16 cellular contexts compared by ENCODE assay signal in the genomic region with DNA sequence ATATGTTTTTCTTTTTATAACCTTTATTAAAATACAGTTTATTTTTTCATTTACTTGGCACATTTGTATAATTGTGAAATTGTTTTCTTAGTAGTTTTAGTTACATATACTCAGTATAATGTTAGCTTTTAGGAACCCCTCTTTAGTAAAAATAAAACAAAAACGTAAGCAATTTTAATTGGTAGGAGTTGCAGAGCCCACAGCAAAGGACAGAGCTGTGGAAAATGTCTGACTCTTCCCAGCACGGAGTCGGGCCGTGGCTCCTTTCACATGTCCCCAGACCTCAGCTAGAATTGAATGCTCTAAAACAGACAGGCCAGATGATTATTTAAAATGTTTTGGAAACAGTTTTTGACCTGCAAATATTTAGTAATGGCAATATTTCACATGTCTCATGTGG. TPM values are rescaled to one million over a fixed set of nuclear protein-coding genes. Genes with fewer than 3 reads are reported as not detected.
DNase-seq lines count a peak whose midpoint lies in the region; ATAC-seq and TF ChIP-seq lines count a peak whose summit lies in the region.
"Had no signal": no experiment of that assay in that cellular context is flagged by ENCODE, and none has a peak within 500 bp of the region (broad histone marks: within the 10 kb centered on the region; RNA-seq: fewer than 3 reads in every experiment).

No MANE protein-coding gene starts in this region.

- peaks cover 28% of the 10 kb centered on the region for H3K4me1 ChIP-seq in GM23338 (ENCODE audit: insufficient read depth)

- no peaks in the 10 kb centered on the region for H4K20me1 ChIP-seq in GM23338 (replicated peaks; ENCODE audit: insufficient read depth)

- no peaks in the 10 kb centered on the region for H3K27me3 ChIP-seq in GM23338 (ENCODE audit: insufficient read depth)

- no peak for DNase-seq in activated CD4-positive, alpha-beta T cell treated with anti-CD3 and anti-CD28 coated beads, Interleukin-2, amount 10 ng/mL, durations not matched to agents 7 days and 5 days
- DNase-seq in activated CD4-positive, alpha-beta T cell treated with anti-CD3 and anti-CD28 coated beads, Interleukin-2, amount 50 U/mL, for 1 hour: no peak
- DNase-seq in GM23338 (ENCODE audit: low spot score): no peak
- DNase-seq in natural killer cell: no peak
- DNase-seq in AG20443 (ENCODE audit: low spot score): no peak
- DNase-seq in AG08396 (ENCODE audit: low spot score): no peak
- DNase-seq: GM23248, heart left ventricle, mammary epithelial cell, NCI-H345, nephron progenitor cell, SHP77, T1000 had no signal

- no peaks in the 10 kb centered on the region for H3K36me3 ChIP-seq in GM23338 (ENCODE audit: insufficient read depth)
- H3K36me3 ChIP-seq: heart left ventricle had no signal

- H2AFZ ChIP-seq in GM23338: peak overlapping the region; percentile 0; the same call in 1 of the 2 replicates
- H2AFZ ChIP-seq: GM23248 had no signal

- H3K27ac Mint-ChIP-seq in activated CD4-positive, alpha-beta T cell treated with anti-CD3 and anti-CD28 coated beads, Interleukin-2, amount 10 ng/mL, durations not matched to agents 7 days and 5 days: peak overlapping the region; percentile 96
- peak overlapping the region; percentile 38; the same call in 1 of the 2 replicates for H3K27ac Mint-ChIP-seq in GM23338
- peak overlapping the region; percentile 93 for H3K27ac Mint-ChIP-seq in activated T-helper 17 cell treated with anti-CD3 and anti-CD28 coated beads, Interleukin-2, amount 50 U/mL, for 72 hours
- H3K27ac Mint-ChIP-seq in natural killer cell: peak overlapping the region; percentile 95 to 96
- H3K27ac Mint-ChIP-seq: nephron progenitor cell had no signal

- intact Hi-C loops in natural killer cell (cut with micrococcal nuclease): loop anchor here (5.0 to 10.0 kb wide), 2 partner anchors 286 to 943 kb away; partner anchors contain the start of genes HNRNPUL1 and LTBP4

- no peaks in the 10 kb centered on the region for H3K9me2 ChIP-seq in GM23338 (ENCODE audit: insufficient read depth)

- peaks cover 36% of the 10 kb centered on the region for H3K36me3 Mint-ChIP-seq in activated CD4-positive, alpha-beta T cell treated with anti-CD3 and anti-CD28 coated beads, Interleukin-2, amount 10 ng/mL, durations not matched to agents 7 days and 5 days (ENCODE audit: low read depth)
- H3K36me3 Mint-ChIP-seq in GM23338 (ENCODE audit: low read depth) (peaks cover 8% of the 10 kb centered on the region; the same call in 2 of the 3 replicates), natural killer cell (no peaks in the 10 kb centered on the region)
- peaks cover 43% of the 10 kb centered on the region for H3K36me3 Mint-ChIP-seq in activated T-helper 17 cell treated with anti-CD3 and anti-CD28 coated beads, Interleukin-2, amount 50 U/mL, for 72 hours (ENCODE audit: low read depth)

- peak overlapping the region; percentile 74 for H3K4me3 Mint-ChIP-seq in activated CD4-positive, alpha-beta T cell treated with anti-CD3 and anti-CD28 coated beads, Interleukin-2, amount 10 ng/mL, durations not matched to agents 7 days and 5 days
- H3K4me3 Mint-ChIP-seq in GM23338 (no peak overlapping the region), natural killer cell (peak overlapping the region; percentile 59)
- H3K4me3 Mint-ChIP-seq in activated T-helper 17 cell treated with anti-CD3 and anti-CD28 coated beads, Interleukin-2, amount 50 U/mL, for 72 hours: peak overlapping the region; percentile 95
- H3K4me3 Mint-ChIP-seq: nephron progenitor cell had no signal

- no peak for TF ChIP-seq CTCF in GM23338 (conservative IDR thresholded peaks at IDR 0.05; ENCODE audit: low read depth in 2 of 2)
- no peak for TF ChIP-seq CTCF in natural killer cell (IDR thresholded peaks at IDR 0.05)

- peaks cover 65% of the 10 kb centered on the region for H3K4me1 Mint-ChIP-seq in activated CD4-positive, alpha-beta T cell treated with anti-CD3 and anti-CD28 coated beads, Interleukin-2, amount 10 ng/mL, durations not matched to agents 7 days and 5 days
- H3K4me1 Mint-ChIP-seq in GM23338 (peaks cover 43% of the 10 kb centered on the region), natural killer cell (peaks cover 67% of the 10 kb centered on the region in 2 donors)
- H3K4me1 Mint-ChIP-seq in activated T-helper 17 cell treated with anti-CD3 and anti-CD28 coated beads, Interleukin-2, amount 50 U/mL, for 72 hours: peaks cover 50% of the 10 kb centered on the region
- H3K4me1 Mint-ChIP-seq: nephron progenitor cell had no signal

- CTCF ChIA-PET in activated CD4-positive, alpha-beta T cell treated with anti-CD3 and anti-CD28 coated beads, Interleukin-2, amount 10 ng/mL, durations not matched to agents 7 days and 5 days (lab: Charles Lee): interaction anchor here (1.0 to 1.9 kb wide), 5 partner anchors 8 to 23 kb away, joined by 3 to 11 read pairs (median 3); no protein-coding TSS in a partner anchor

- H3K27me3 Mint-ChIP-seq in activated CD4-positive, alpha-beta T cell treated with anti-CD3 and anti-CD28 coated beads, Interleukin-2, amount 10 ng/mL, durations not matched to agents 7 days and 5 days: no peaks in the 10 kb centered on the region
- H3K27me3 Mint-ChIP-seq in GM23338 (ENCODE audit: insufficient read depth, low read depth, poor library complexity): peaks cover 11% of the 10 kb centered on the region
- H3K27me3 Mint-ChIP-seq in activated T-helper 17 cell treated with anti-CD3 and anti-CD28 coated beads, Interleukin-2, amount 50 U/mL, for 72 hours: no peaks in the 10 kb centered on the region
- no peaks in the 10 kb centered on the region for H3K27me3 Mint-ChIP-seq in natural killer cell (ENCODE audit: low read depth in 2 of 2)

- H3K27ac ChIP-seq in GM23338 (ENCODE audit: low read depth): no peak overlapping the region
- H3K27ac ChIP-seq: GM23248 had no signal

- H3F3A ChIP-seq in GM23338 (replicated peaks; ENCODE audit: low read depth): no peaks in the 10 kb centered on the region

- no peaks in the 10 kb centered on the region for H3K9me3 Mint-ChIP-seq in activated CD4-positive, alpha-beta T cell treated with anti-CD3 and anti-CD28 coated beads, Interleukin-2, amount 10 ng/mL, durations not matched to agents 7 days and 5 days
- H3K9me3 Mint-ChIP-seq in GM23338 (peaks cover 11% of the 10 kb centered on the region; the same call in 2 of the 3 replicates), natural killer cell (no peaks in the 10 kb centered on the region)
- no peaks in the 10 kb centered on the region for H3K9me3 Mint-ChIP-seq in activated T-helper 17 cell treated with anti-CD3 and anti-CD28 coated beads, Interleukin-2, amount 50 U/mL, for 72 hours

- no peak overlapping the region for H3K4me3 ChIP-seq in GM23338
- H3K4me3 ChIP-seq: GM23248 had no signal

- no peaks in the 10 kb centered on the region for H3K79me2 ChIP-seq in GM23338 (replicated peaks; ENCODE audit: insufficient read depth)

- H3K4me2 ChIP-seq in GM23338: peak overlapping the region; percentile 62; the same call in 1 of the 2 replicates

- ATAC-seq in GM23338: no peak
- ATAC-seq in activated T-helper 17 cell treated with anti-CD3 and anti-CD28 coated beads, Interleukin-2, amount 50 U/mL, for 72 hours (replicated peaks): no peak
- no peak for ATAC-seq in natural killer cell
- ATAC-seq in HG03469 (IDR thresholded peaks at IDR 0.05; ENCODE audit: unreplicated experiment): no peak

- POLR2A ChIA-PET in activated CD4-positive, alpha-beta T cell treated with anti-CD3 and anti-CD28 coated beads, Interleukin-2, amount 10 ng/mL, durations not matched to agents 7 days and 5 days (lab: Charles Lee): interaction anchor here (0.7 kb wide), 1 partner anchor 49 kb away, joined by 3 read pairs; no protein-coding TSS in a partner anchor

RNA-seq across cellular contexts. Expression of gene CEACAM21, which starts 27.9 kb away (rescaled TPM):
- total RNA-seq in activated CD4-positive, alpha-beta T cell treated with anti-CD3 and anti-CD28 coated beads, Interleukin-2, amount 10 ng/mL, durations not matched to agents 7 days and 5 days: 10 to 100 TPM; 72.0 to 78.3 TPM
- total RNA-seq in GM23338 (2014; rRNA removed; shearing (Covaris generic)): not detected in 2 replicates
- polyA plus RNA-seq in GM23338 (2016; fragmentation: Nextera tagmentation; extraction: Ambion mirVana): not detected in 2 replicates
- 10 to 100 TPM; 27.1 to 30.7 TPM for total RNA-seq in activated T-helper 17 cell treated with anti-CD3 and anti-CD28 coated beads, Interleukin-2, amount 50 U/mL, for 72 hours
- 10 to 100 TPM; 26.8 to 46.6 (median 33.6) TPM for total RNA-seq in natural killer cell
- total RNA-seq: bronchial epithelial cell, GM23248, mammary epithelial cell had no signal
- polyA plus RNA-seq: GM23248, mammary epithelial cell had no signal

Comparison
In these comparisons a context has a peak if more than half of its experiments do, and no peak if none do; other contexts are left out.
1. H3K27ac Mint-ChIP-seq: peak in every context shown above with its lines; median percentile 96 in activated CD4-positive, alpha-beta T cell treated with anti-CD3 and anti-CD28 coated beads, Interleukin-2, amount 10 ng/mL, durations not matched to agents 7 days and 5 days; 96 in natural killer cell; 93 in activated T-helper 17 cell treated with anti-CD3 and anti-CD28 coated beads, Interleukin-2, amount 50 U/mL, for 72 hours; 38 in GM23338.
2. RNA of gene CEACAM21, which starts 27.9 kb away (total RNA-seq): 72.0 to 78.3 TPM in activated CD4-positive, alpha-beta T cell treated with anti-CD3 and anti-CD28 coated beads, Interleukin-2, amount 10 ng/mL, durations not matched to agents 7 days and 5 days, 26.8 to 46.6 TPM in natural killer cell and 27.1 to 30.7 TPM in activated T-helper 17 cell treated with anti-CD3 and anti-CD28 coated beads, Interleukin-2, amount 50 U/mL, for 72 hours; not detected in GM23338; every median in the first group is over 10 times any median in the second.